16 cellular contexts compared by ENCODE assay signal in the genomic region with DNA sequence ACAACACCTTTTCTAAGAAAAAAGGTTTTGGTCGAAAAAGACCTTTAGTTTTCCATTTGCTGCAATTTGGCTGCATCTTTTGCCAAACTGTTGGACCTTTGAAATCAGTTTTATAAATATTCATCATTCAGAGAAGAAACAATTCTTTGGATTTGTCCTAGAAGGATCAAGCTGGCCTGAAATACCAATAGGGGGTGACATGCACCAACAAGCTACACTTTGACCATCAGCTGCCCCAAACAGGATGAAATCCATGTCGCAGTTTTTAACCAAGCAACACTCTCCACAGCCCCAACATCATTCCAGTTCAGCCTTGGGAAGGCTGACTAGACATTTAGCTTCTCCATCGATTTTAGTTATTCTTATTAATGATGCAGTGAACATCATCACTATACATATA. TPM values are rescaled to one million over a fixed set of nuclear protein-coding genes. Genes with fewer than 3 reads are reported as not detected.
DNase-seq lines count a peak whose midpoint lies in the region; ATAC-seq, FAIRE-seq and TF ChIP-seq lines count a peak whose summit lies in the region.
"Had no signal": no experiment of that assay in that cellular context is flagged by ENCODE, and none has a peak within 500 bp of the region (broad histone marks: within the 10 kb centered on the region; RNA-seq: fewer than 3 reads in every experiment).

No MANE protein-coding gene starts in this region.

- peak; percentile 69 for FAIRE-seq in G401.6 (lab: Jason Lieb, UNC)

- no peaks in the 10 kb centered on the region for H3K27me3 ChIP-seq in psoas muscle (ENCODE audit: insufficient read depth in 3 of 3, low read length in 2 of 3)
- H3K27me3 ChIP-seq: breast epithelium, gastrocnemius medialis had no signal

- intact Hi-C loops in psoas muscle (cut with DNase I): no loop called here

- no peak for TF ChIP-seq POLR2A in erythroblast (IDR thresholded peaks at IDR 0.05; ENCODE audit: low read length)

- H3K27ac ChIP-seq in psoas muscle: no peak overlapping the region
- H3K27ac ChIP-seq: breast epithelium, gastrocnemius medialis had no signal

- H3K9me3 ChIP-seq in psoas muscle: no peaks in the 10 kb centered on the region
- H3K9me3 ChIP-seq: breast epithelium, gastrocnemius medialis had no signal

- H3K4me1 ChIP-seq in psoas muscle: no peaks in the 10 kb centered on the region
- H3K4me1 ChIP-seq: breast epithelium, gastrocnemius medialis had no signal

- peak; percentile 36 for TF ChIP-seq CTCF in epithelial cell of proximal tubule (conservative IDR thresholded peaks at IDR 0.05; ENCODE audit: low read depth, low read length)
- peak; percentile 14 for TF ChIP-seq CTCF in psoas muscle (IDR thresholded peaks at IDR 0.05)

- DNase-seq in OCI-M1 (lab: John Stamatoyannopoulos, UW): peak; percentile 33
- no peak for DNase-seq in epithelial cell of proximal tubule (ENCODE audit: low read depth)
- no peak for DNase-seq in psoas muscle
- DNase-seq in erythroblast (lab: John Stamatoyannopoulos, UW): no peak
- no peak for DNase-seq in NCI-H510A treated with DMSO at 0.1 percent for 48 hours (lab: John Stamatoyannopoulos, UW)
- DNase-seq: activated CD4-positive, alpha-beta T cell treated with anti-CD3 and anti-CD28 coated beads for 1 hour; activated CD8-positive, alpha-beta memory T cell treated with anti-CD3 and anti-CD28 coated beads, Interleukin-2, amount 50 U/mL, for 4 hours; CD4-positive, alpha-beta memory T cell; gastrocnemius medialis; NCI-H1105 treated with DMSO at 0.1 percent for 48 hours; nephron progenitor cell; stimulated activated CD4-positive, alpha-beta T cell treated with anti-CD3 and anti-CD28 coated beads, Interleukin-1b, Interleukin-23, amount 100 ng/mL, for 48 hours had no signal

- peaks cover 0 to 17% of the 10 kb centered on the region in 2 donors for H3K36me3 ChIP-seq in psoas muscle (ENCODE audit: insufficient read depth in 1 of 2, low read depth in 1 of 2)
- H3K36me3 ChIP-seq: breast epithelium had no signal

- ATAC-seq in psoas muscle (no peak), HG02973 (IDR thresholded peaks at IDR 0.05; ENCODE audit: unreplicated experiment) (no peak)
- ATAC-seq: gastrocnemius medialis, sciatic nerve had no signal

- no peak overlapping the region for H3K4me3 ChIP-seq in epithelial cell of proximal tubule (ENCODE audit: low read depth, low read length)
- H3K4me3 ChIP-seq in psoas muscle: no peak overlapping the region
- H3K4me3 ChIP-seq: breast epithelium, gastrocnemius medialis had no signal

- 79 to 84% (median 81%) methylated on average over 3 of the region's 3 CpGs for WGBS in psoas muscle, 3 donors

RNA-seq across cellular contexts. Expression of gene RPL15, which starts 9.8 kb away (rescaled TPM):
- total RNA-seq in epithelial cell of proximal tubule (1,941 and 2,849 TPM in 2 replicates), psoas muscle (1,000 to 10,000 TPM; 1,021 to 1,350 (median 1,156) TPM)
- polyA plus RNA-seq in psoas muscle: 1,000 to 10,000 TPM; 1,831 to 2,855 (median 2,304) TPM

RNA-seq across cellular contexts. Expression of gene NKIRAS1, which starts 9.9 kb away (rescaled TPM):
- 5.9 and 6.7 TPM in 2 replicates for total RNA-seq in epithelial cell of proximal tubule
- 10 to 100 TPM; 19.8 to 30.7 (median 21.3) TPM for total RNA-seq in psoas muscle
- 10 to 100 TPM; 19.5 to 52.4 (median 24.7) TPM for polyA plus RNA-seq in psoas muscle

RNA-seq across cellular contexts. Expression of gene NR1D2, which starts 18.4 kb away (rescaled TPM):
- total RNA-seq in epithelial cell of proximal tubule (5.9 and 6.1 TPM in 2 replicates), psoas muscle (10 to 100 TPM; 31.7 to 79.6 (median 44.8) TPM)
- 10 to 100 TPM in 2 of 3 donors, 1 to 10 TPM in 1; 4.9 to 26.1 (median 13.7) TPM for polyA plus RNA-seq in psoas muscle
